1 cellular context compared by ENCODE assay signal in genomic region chr1:184972281-184973055, GRCh38.
TF ChIP-seq lines count a peak whose summit lies in the region.

No MANE protein-coding gene starts in this region.

TF ChIP-seq in GM23338, 12 proteins besides CTCF, POLR2A, EP300 and RAD21 (continued from another document):
- TF ChIP-seq ZNF462 (CRISPR knock-in tag; IDR thresholded peaks at IDR 0.05), result no peak
TF ChIP-seq in GM23338: peak in this region for 0.
